In genomic region chr11:120330045-120330444, GRCh38 we compare ENCODE assay signal across 1 cellular context.
A peak's percentile ranks its signal among the peaks of the same experiment; 100 is the strongest.
TF ChIP-seq lines count a peak whose summit lies in the region.

No MANE protein-coding gene starts in this region.

TF ChIP-seq in GM12878, 131 proteins besides CTCF, POLR2A, EP300 and RAD21:
- TF ChIP-seq TCF12 (IDR thresholded peaks at IDR 0.05; ENCODE audit: low read depth, low read length) (no peak), SPI1 (IDR thresholded peaks at IDR 0.05; ENCODE audit: borderline replicate concordance, insufficient read depth, low read depth, low read length) (peak; percentile 6; the same call in 1 of the 2 replicates), LARP7 (IDR thresholded peaks at IDR 0.05) (no peak)
